In the genomic region with DNA sequence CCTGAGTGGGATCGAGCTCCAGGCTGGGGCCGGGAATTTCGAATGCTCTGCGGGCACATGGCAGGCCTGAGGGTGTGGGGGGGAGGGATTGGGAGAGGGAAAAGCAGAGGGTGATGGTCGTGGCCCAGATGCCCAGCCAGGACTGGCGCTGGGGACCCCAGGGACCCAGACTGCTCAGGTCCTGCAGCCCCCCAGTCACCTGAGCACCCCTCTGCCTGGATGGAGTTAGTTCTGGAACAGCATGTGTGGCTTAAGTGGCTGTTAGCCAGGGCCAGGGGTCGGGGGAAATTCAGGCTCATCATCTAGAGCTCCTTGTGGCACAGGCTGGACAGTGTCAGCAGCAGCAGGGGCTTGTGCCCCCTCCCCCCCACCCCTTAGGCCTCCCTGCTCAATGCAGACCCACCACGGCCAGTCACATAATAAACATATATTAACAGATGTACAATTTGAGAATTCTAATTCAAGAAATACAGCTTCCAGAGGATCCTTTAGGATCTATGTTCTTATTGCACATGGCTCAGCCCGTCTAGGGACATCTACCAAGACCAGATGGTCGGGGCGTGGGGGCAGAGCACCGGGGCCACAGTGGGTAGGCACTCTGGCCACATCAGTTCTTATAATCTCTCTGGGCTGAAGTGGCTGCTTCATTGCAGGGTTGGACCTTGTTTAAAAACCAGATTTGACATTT, we compare ENCODE assay signal across 1 cellular context.
A peak's percentile ranks its signal among the peaks of the same experiment; 100 is the strongest.
TF ChIP-seq lines count a peak whose summit lies in the region.

No MANE protein-coding gene starts in this region.

TF ChIP-seq in GM12878, 131 proteins besides CTCF, POLR2A, EP300 and RAD21 (continued from another document):
- TF ChIP-seq, protein P1, sequence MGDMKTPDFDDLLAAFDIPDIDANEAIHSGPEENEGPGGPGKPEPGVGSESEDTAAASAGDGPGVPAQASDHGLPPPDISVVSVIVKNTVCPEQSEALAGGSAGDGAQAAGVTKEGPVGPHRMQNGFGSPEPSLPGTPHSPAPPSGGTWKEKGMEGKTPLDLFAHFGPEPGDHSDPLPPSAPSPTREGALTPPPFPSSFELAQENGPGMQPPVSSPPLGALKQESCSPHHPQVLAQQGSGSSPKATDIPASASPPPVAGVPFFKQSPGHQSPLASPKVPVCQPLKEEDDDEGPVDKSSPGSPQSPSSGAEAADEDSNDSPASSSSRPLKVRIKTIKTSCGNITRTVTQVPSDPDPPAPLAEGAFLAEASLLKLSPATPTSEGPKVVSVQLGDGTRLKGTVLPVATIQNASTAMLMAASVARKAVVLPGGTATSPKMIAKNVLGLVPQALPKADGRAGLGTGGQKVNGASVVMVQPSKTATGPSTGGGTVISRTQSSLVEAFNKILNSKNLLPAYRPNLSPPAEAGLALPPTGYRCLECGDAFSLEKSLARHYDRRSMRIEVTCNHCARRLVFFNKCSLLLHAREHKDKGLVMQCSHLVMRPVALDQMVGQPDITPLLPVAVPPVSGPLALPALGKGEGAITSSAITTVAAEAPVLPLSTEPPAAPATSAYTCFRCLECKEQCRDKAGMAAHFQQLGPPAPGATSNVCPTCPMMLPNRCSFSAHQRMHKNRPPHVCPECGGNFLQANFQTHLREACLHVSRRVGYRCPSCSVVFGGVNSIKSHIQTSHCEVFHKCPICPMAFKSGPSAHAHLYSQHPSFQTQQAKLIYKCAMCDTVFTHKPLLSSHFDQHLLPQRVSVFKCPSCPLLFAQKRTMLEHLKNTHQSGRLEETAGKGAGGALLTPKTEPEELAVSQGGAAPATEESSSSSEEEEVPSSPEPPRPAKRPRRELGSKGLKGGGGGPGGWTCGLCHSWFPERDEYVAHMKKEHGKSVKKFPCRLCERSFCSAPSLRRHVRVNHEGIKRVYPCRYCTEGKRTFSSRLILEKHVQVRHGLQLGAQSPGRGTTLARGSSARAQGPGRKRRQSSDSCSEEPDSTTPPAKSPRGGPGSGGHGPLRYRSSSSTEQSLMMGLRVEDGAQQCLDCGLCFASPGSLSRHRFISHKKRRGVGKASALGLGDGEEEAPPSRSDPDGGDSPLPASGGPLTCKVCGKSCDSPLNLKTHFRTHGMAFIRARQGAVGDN (IDR thresholded peaks at IDR 0.05): peak; percentile 17; the same call in 1 of the 2 replicates
- TF ChIP-seq, protein P2, sequence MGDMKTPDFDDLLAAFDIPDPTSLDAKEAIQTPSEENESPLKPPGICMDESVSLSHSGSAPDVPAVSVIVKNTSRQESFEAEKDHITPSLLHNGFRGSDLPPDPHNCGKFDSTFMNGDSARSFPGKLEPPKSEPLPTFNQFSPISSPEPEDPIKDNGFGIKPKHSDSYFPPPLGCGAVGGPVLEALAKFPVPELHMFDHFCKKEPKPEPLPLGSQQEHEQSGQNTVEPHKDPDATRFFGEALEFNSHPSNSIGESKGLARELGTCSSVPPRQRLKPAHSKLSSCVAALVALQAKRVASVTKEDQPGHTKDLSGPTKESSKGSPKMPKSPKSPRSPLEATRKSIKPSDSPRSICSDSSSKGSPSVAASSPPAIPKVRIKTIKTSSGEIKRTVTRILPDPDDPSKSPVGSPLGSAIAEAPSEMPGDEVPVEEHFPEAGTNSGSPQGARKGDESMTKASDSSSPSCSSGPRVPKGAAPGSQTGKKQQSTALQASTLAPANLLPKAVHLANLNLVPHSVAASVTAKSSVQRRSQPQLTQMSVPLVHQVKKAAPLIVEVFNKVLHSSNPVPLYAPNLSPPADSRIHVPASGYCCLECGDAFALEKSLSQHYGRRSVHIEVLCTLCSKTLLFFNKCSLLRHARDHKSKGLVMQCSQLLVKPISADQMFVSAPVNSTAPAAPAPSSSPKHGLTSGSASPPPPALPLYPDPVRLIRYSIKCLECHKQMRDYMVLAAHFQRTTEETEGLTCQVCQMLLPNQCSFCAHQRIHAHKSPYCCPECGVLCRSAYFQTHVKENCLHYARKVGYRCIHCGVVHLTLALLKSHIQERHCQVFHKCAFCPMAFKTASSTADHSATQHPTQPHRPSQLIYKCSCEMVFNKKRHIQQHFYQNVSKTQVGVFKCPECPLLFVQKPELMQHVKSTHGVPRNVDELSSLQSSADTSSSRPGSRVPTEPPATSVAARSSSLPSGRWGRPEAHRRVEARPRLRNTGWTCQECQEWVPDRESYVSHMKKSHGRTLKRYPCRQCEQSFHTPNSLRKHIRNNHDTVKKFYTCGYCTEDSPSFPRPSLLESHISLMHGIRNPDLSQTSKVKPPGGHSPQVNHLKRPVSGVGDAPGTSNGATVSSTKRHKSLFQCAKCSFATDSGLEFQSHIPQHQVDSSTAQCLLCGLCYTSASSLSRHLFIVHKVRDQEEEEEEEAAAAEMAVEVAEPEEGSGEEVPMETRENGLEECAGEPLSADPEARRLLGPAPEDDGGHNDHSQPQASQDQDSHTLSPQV (IDR thresholded peaks at IDR 0.05): 0 out of 2 replicates have a peak, but pooled peaks have one; percentile 39
